14 cellular contexts compared by ENCODE assay signal in genomic region chr2:60405266-60405665, GRCh38.
A peak's percentile ranks its signal among the peaks of the same experiment; 100 is the strongest.
DNase-seq lines count a peak whose midpoint lies in the region; ATAC-seq lines count a peak whose summit lies in the region.
"Had no signal": no experiment of that assay in that cellular context is flagged by ENCODE, and none has a peak within 500 bp of the region (broad histone marks: within the 10 kb centered on the region; RNA-seq: fewer than 3 reads in every experiment).

No MANE protein-coding gene starts in this region.

- H3K4me1 ChIP-seq in BLaER1 treated with 17β-estradiol and CSF1 and Interleukin-3, amounts not matched to agents 10 nM and 100 nM, result peaks cover 37 to 88% (median 77%) of the 10 kb centered on the region in 10 experiments
- peaks cover 0 to 6% of the 10 kb centered on the region in 2 donors for H3K4me1 ChIP-seq in neuronal stem cell (ENCODE audit: control insufficient read depth in 2 of 2, insufficient read depth in 1 of 2, low read depth in 1 of 2, low read length in 2 of 2)

- H2AFZ ChIP-seq in neuronal stem cell (ENCODE audit: low read length), result no peak overlapping the region

- H3K27me3 Mint-ChIP-seq in stimulated activated naive B cell treated with anti-CD40 and anti-IgM and Interleukin-4, amounts not matched to agents 10 μg/mL and 1 μg/mL and 100 μg/mL, for 72 hours, result no peaks in the 10 kb centered on the region

- H4K91ac ChIP-seq in neuronal stem cell (ENCODE audit: low read depth, low read length, poor library complexity), result no peak overlapping the region

- no peak for ATAC-seq in stimulated activated naive B cell treated with anti-CD40 and anti-IgM and Interleukin-4, amounts not matched to agents 10 μg/mL and 1 μg/mL and 100 μg/mL, for 72 hours (replicated peaks)
- ATAC-seq in HG02571 (IDR thresholded peaks at IDR 0.05; ENCODE audit: unreplicated experiment), result no peak

- H2AK5ac ChIP-seq in neuronal stem cell (ENCODE audit: low read depth, low read length), result no peak overlapping the region

- H3K4me3 ChIP-seq in BLaER1 treated with 17β-estradiol and CSF1 and Interleukin-3, amounts not matched to agents 10 nM and 100 nM, result no peak overlapping the region
- H3K4me3 ChIP-seq in neuronal stem cell (ENCODE audit: low read length in 2 of 2), result no peak overlapping the region

- H3K36me3 Mint-ChIP-seq in stimulated activated naive B cell treated with anti-CD40 and anti-IgM and Interleukin-4, amounts not matched to agents 10 μg/mL and 1 μg/mL and 100 μg/mL, for 72 hours, result no peaks in the 10 kb centered on the region

- no peaks in the 10 kb centered on the region for H3K27me3 ChIP-seq in BLaER1 treated with 17β-estradiol and CSF1 and Interleukin-3, amounts not matched to agents 10 nM and 100 nM
- H3K27me3 ChIP-seq in neuronal stem cell (ENCODE audit: control insufficient read depth in 3 of 3, insufficient read depth in 3 of 3, low read depth in 1 of 3, low read length in 3 of 3), result no peaks in the 10 kb centered on the region
- H3K27me3 ChIP-seq: BE2C had no signal

- no CpG with 5 or more reads among the region's 6 CpGs for WGBS in neuronal stem cell (ENCODE audit: extremely low coverage in 2 of 2, insufficient read length in 2 of 2, insufficient replicate concordance in 1 of 2), 2 donors

- H3K9ac ChIP-seq in BLaER1 treated with 17β-estradiol and CSF1 and Interleukin-3, amounts not matched to agents 10 nM and 100 nM, result peak overlapping the region in 2 of 11 experiments; percentile 3 to 24; a peak in 1 of 22 replicates
- no peak overlapping the region for H3K9ac ChIP-seq in neuronal stem cell (ENCODE audit: low read depth, low read length, poor library complexity)

- peak overlapping the region; percentile 26 for H2BK120ac ChIP-seq in neuronal stem cell (ENCODE audit: low read depth, low read length)

- no peaks in the 10 kb centered on the region for H3K79me1 ChIP-seq in neuronal stem cell (ENCODE audit: low read depth, low read length)

- peak overlapping the region; percentile 27 for H3K27ac Mint-ChIP-seq in stimulated activated naive B cell treated with anti-CD40 and anti-IgM and Interleukin-4, amounts not matched to agents 10 μg/mL and 1 μg/mL and 100 μg/mL, for 72 hours
- H3K27ac Mint-ChIP-seq: H9 had no signal

- H4K8ac ChIP-seq in neuronal stem cell (ENCODE audit: low read depth, low read length), result no peak overlapping the region

- H3K9me3 Mint-ChIP-seq in stimulated activated naive B cell treated with anti-CD40 and anti-IgM and Interleukin-4, amounts not matched to agents 10 μg/mL and 1 μg/mL and 100 μg/mL, for 72 hours, result no peaks in the 10 kb centered on the region
- H3K9me3 Mint-ChIP-seq: H9 had no signal

- H3K18ac ChIP-seq in neuronal stem cell (ENCODE audit: low read length), result no peak overlapping the region

- H3K9me3 ChIP-seq in BLaER1 treated with 17β-estradiol and CSF1 and Interleukin-3, amounts not matched to agents 10 nM and 100 nM (replicated peaks in 1 of 11), result no peaks in the 10 kb centered on the region
- no peaks in the 10 kb centered on the region for H3K9me3 ChIP-seq in neuronal stem cell (replicated peaks in 1 of 2; ENCODE audit: control insufficient read depth in 2 of 2, insufficient read depth in 1 of 2, low read depth in 1 of 2, low read length in 2 of 2)
- H3K9me3 ChIP-seq: BE2C had no signal

- H2BK15ac ChIP-seq in neuronal stem cell (ENCODE audit: low read length), result no peak overlapping the region

- H3K23ac ChIP-seq in neuronal stem cell (ENCODE audit: low read depth, low read length, poor library complexity), result no peak overlapping the region

- no peak overlapping the region for H3K4ac ChIP-seq in neuronal stem cell (ENCODE audit: low read length)

- peaks cover 62 to 82% of the 10 kb centered on the region in 2 donors for H3K4me1 Mint-ChIP-seq in stimulated activated naive B cell treated with anti-CD40 and anti-IgM and Interleukin-4, amounts not matched to agents 10 μg/mL and 1 μg/mL and 100 μg/mL, for 72 hours

- no peak overlapping the region for H3K4me3 Mint-ChIP-seq in stimulated activated naive B cell treated with anti-CD40 and anti-IgM and Interleukin-4, amounts not matched to agents 10 μg/mL and 1 μg/mL and 100 μg/mL, for 72 hours
- H3K4me3 Mint-ChIP-seq: H9 had no signal

- no peak overlapping the region for H3K14ac ChIP-seq in neuronal stem cell (ENCODE audit: low read length)

- no peaks in the 10 kb centered on the region for H4K20me1 ChIP-seq in BLaER1 treated with 17β-estradiol and CSF1 and Interleukin-3, amounts not matched to agents 10 nM and 100 nM

- peak overlapping the region in 4 of 11 experiments; percentile 2 to 20 (median 11); a peak in 2 of 22 replicates for H3K27ac ChIP-seq in BLaER1 treated with 17β-estradiol and CSF1 and Interleukin-3, amounts not matched to agents 10 nM and 100 nM
- no peak overlapping the region for H3K27ac ChIP-seq in neuronal stem cell (replicated peaks; ENCODE audit: low read length)
- H3K27ac ChIP-seq: HL-60 had no signal

- peak overlapping the region in 10 of 11 experiments; percentile 42 to 74 (median 65); a peak in 19 of 22 replicates for H3K4me2 ChIP-seq in BLaER1 treated with 17β-estradiol and CSF1 and Interleukin-3, amounts not matched to agents 10 nM and 100 nM
- no peak overlapping the region for H3K4me2 ChIP-seq in neuronal stem cell (ENCODE audit: insufficient read depth, low read length, poor library complexity, severe bottlenecking)

- DNase-seq in left kidney (ENCODE audit: low read depth, low spot score), result peak; percentile 29
- no peak for DNase-seq in neuronal stem cell (ENCODE audit: low spot score)
- DNase-seq in stimulated activated naive B cell treated with anti-CD40 and anti-IgM and Interleukin-4, amounts not matched to agents 10 μg/mL and 1 μg/mL and 100 μg/mL, for 72 hours, result no peak
- no peak for DNase-seq in cortex of kidney (lab: John Stamatoyannopoulos, UW)
- no peak for DNase-seq in DMS79 treated with DMSO at 0.1 percent for 48 hours (lab: John Stamatoyannopoulos, UW)
- DNase-seq: BE2C, DMS 273 treated with DMSO at 0.1 percent for 48 hours, DMS79, EL, GOT3, H9 had no signal

- H2BK5ac ChIP-seq in neuronal stem cell (ENCODE audit: low read length), result no peak overlapping the region

- no peak overlapping the region for H2BK12ac ChIP-seq in neuronal stem cell (ENCODE audit: low read length)

- H3K36me3 ChIP-seq in BLaER1 treated with 17β-estradiol and CSF1 and Interleukin-3, amounts not matched to agents 10 nM and 100 nM, result no peaks in the 10 kb centered on the region
- H3K36me3 ChIP-seq in neuronal stem cell (replicated peaks in 1 of 2; ENCODE audit: control insufficient read depth in 2 of 2, insufficient read depth in 2 of 2, low read length in 2 of 2), result no peaks in the 10 kb centered on the region
- H3K36me3 ChIP-seq: BE2C had no signal
